In genomic region chr4:38730830-38731646, GRCh38 we compare ENCODE assay signal across 1 cellular context.
TF ChIP-seq lines count a peak whose summit lies in the region.

No MANE protein-coding gene starts in this region.

TF ChIP-seq in SK-N-SH, 30 proteins besides CTCF, POLR2A, EP300 and RAD21 (continued from another document):
- TF ChIP-seq GATA2 (CRISPR knock-in tag; IDR thresholded peaks at IDR 0.05) = no peak
- TF ChIP-seq YY1 (IDR thresholded peaks at IDR 0.05; ENCODE audit: low read depth) = no peak
- TF ChIP-seq NRF1 (IDR thresholded peaks at IDR 0.05; ENCODE audit: low read depth, low read length) = no peak
TF ChIP-seq in SK-N-SH: peak in this region for 2.
